ENCODE assay signal across 22 cellular contexts in the genomic region with DNA sequence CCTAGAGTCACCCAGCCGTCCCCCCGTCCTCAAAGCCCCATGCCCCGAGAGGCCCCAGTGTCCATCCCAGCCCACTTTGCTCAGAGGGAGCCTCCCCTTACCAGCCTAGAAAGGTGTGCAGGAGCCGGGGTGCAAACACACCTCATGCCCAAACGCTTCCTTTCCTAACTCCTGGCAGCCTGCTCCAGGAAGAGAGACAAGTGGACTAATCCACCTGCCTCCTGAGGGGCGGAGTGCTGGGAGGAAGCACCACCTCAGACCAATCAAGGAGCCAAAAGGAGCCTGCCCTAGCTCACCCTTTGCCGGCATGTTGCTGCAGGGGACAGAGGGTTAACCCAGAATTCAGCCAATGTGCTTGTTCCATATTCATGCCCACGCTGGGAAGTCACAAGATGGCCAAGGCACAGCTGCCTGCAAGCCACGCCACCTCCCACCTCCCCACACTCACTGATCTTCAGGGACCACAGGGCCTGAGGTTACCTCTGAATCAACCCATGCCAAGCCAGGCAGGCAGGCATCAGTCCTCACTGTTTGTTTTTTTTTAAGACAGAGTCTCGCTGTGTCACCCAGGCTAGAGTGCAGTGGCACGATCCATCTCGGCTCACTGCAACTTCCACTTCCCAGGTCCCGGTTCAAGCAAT. TPM values are rescaled to one million over a fixed set of nuclear protein-coding genes. Genes with fewer than 3 reads are reported as not detected.
DNase-seq lines count a peak whose midpoint lies in the region; ATAC-seq, FAIRE-seq and TF ChIP-seq lines count a peak whose summit lies in the region.
"Had no signal": no experiment of that assay in that cellular context is flagged by ENCODE, and none has a peak within 500 bp of the region (broad histone marks: within the 10 kb centered on the region; RNA-seq: fewer than 3 reads in every experiment).

No MANE protein-coding gene starts in this region.

- H3K9me3 ChIP-seq in PC-9 (ENCODE audit: insufficient read depth, low read depth): no peaks in the 10 kb centered on the region
- H3K9me3 ChIP-seq in left lung: no peaks in the 10 kb centered on the region
- H3K9me3 ChIP-seq: BE2C, esophagus squamous epithelium, thoracic aorta had no signal

- CTCF ChIA-PET in PC-9 (lab: Charles Lee): interaction anchor here (0.7 kb wide), 1 partner anchor 141 kb away, joined by 3 read pairs; no protein-coding TSS in a partner anchor

- H3K27me3 ChIP-seq in PC-9 (ENCODE audit: insufficient read depth, low read depth) (no peaks in the 10 kb centered on the region), left lung (no peaks in the 10 kb centered on the region)
- H3K27me3 ChIP-seq: BE2C, dorsolateral prefrontal cortex, esophagus squamous epithelium had no signal

- H3K79me2 ChIP-seq in PC-9 (ENCODE audit: low read depth): peaks cover 46% of the 10 kb centered on the region

- ATAC-seq in left lung (peak; percentile 75), GM18498 (IDR thresholded peaks at IDR 0.05; ENCODE audit: unreplicated experiment) (no peak), HG02610 (IDR thresholded peaks at IDR 0.05; ENCODE audit: unreplicated experiment) (no peak)
- ATAC-seq: naive thymus-derived CD8-positive, alpha-beta T cell had no signal

- no peak overlapping the region for H3K4me3 ChIP-seq in PC-9
- no peak overlapping the region for H3K4me3 ChIP-seq in left lung
- H3K4me3 ChIP-seq: dorsolateral prefrontal cortex, esophagus squamous epithelium, smooth muscle cell, thoracic aorta had no signal

- TF ChIP-seq POLR2A in H54 (IDR thresholded peaks at IDR 0.05; ENCODE audit: low read depth, low read length): no peak

- TF ChIP-seq CTCF in PC-9 (conservative IDR thresholded peaks at IDR 0.05) (no peak), left lung (IDR thresholded peaks at IDR 0.05) (no peak)

- H3F3A ChIP-seq in PC-9 (ENCODE audit: insufficient read depth, low read depth): 0 out of 2 replicates have a peak, but pooled peaks cover 18% of the 10 kb centered on the region

- no peak for FAIRE-seq in H54 (lab: Jason Lieb, UNC)
- FAIRE-seq: D721Med had no signal

- POLR2A ChIA-PET in PC-9 (lab: Charles Lee; ENCODE audit: unreplicated experiment): interaction anchor here (0.6 kb wide), 1 partner anchor 16 kb away, joined by 3 read pairs; no protein-coding TSS in a partner anchor

- no peak overlapping the region for H2AFZ ChIP-seq in PC-9

- intact Hi-C loops in PC-9 (cut with micrococcal nuclease; ENCODE audit: unreplicated experiment) (no loop called here), left lung (cut with DNase I) (no loop called here)

- H4K20me1 ChIP-seq in PC-9 (ENCODE audit: insufficient read depth): no peaks in the 10 kb centered on the region

- H3K36me3 ChIP-seq in PC-9 (ENCODE audit: low read depth): no peaks in the 10 kb centered on the region
- no peaks in the 10 kb centered on the region for H3K36me3 ChIP-seq in left lung
- H3K36me3 ChIP-seq: BE2C, esophagus squamous epithelium, thoracic aorta had no signal

- H3K27ac ChIP-seq in PC-9 (0 out of 2 replicates have a peak overlapping the region, but pooled peaks have one; percentile 3), left lung (no peak overlapping the region), substantia nigra (ENCODE audit: low read depth, low read length, poor library complexity, severe bottlenecking) (peak overlapping the region; percentile 28)
- H3K27ac ChIP-seq: thoracic aorta had no signal

- H3K4me1 ChIP-seq in PC-9 (replicated peaks; ENCODE audit: insufficient read depth): peaks cover 20% of the 10 kb centered on the region
- H3K4me1 ChIP-seq in left lung: no peaks in the 10 kb centered on the region

- BruUV-seq in PC-9 (replicated peaks; lab: Mats Ljungman, UMichigan): no TSS peak

- DNase-seq in DMS79 treated with DMSO at 0.1 percent for 48 hours (lab: John Stamatoyannopoulos, UW) (peak; percentile 23), DMS79 (lab: John Stamatoyannopoulos, UW) (no peak), PC-9 (peak in 1 of 2 experiments; percentile 21), left lung (no peak), substantia nigra (lab: John Stamatoyannopoulos, UW) (no peak), H54 (ENCODE audit: insufficient read length, low spot score) (no peak)
- DNase-seq: 8988T; activated naive CD8-positive, alpha-beta T cell treated with anti-CD3 and anti-CD28 coated beads, Interleukin-2, amount 10 ng/mL, durations not matched to agents 7 days and 5 days; BE2C; dorsolateral prefrontal cortex; esophagus squamous epithelium; MM.1S; naive thymus-derived CD8-positive, alpha-beta T cell; NCI-H1694 treated with DMSO at 0.1 percent for 48 hours; NCI-H526 treated with DMSO at 0.1 percent for 48 hours; stimulated activated CD8-positive, alpha-beta memory T cell treated with anti-CD3 and anti-CD28 coated beads, Interleukin-4, amount 100 ng/mL, for 48 hours had no signal

- no peaks in the 10 kb centered on the region for H3K9me2 ChIP-seq in PC-9 (ENCODE audit: insufficient read depth)

- peak overlapping the region; percentile 50 for H3K4me2 ChIP-seq in PC-9
- H3K4me2 ChIP-seq: smooth muscle cell had no signal

RNA-seq across cellular contexts. Expression of gene PLEKHA6, which starts 27.8 kb away (rescaled TPM):
- total RNA-seq in PC-9 (2021) (52.0 and 53.1 TPM in 2 replicates), left lung (10 to 100 TPM in 1 of 2 donors, 1 to 10 TPM in 1; 5.1 to 14.0 TPM)
- total RNA-seq: SK-MEL-5 had no signal

Comparison
In these comparisons a context has a peak if more than half of its experiments do, and no peak if none do; other contexts are left out.
1. H3K27ac ChIP-seq: peak in PC-9 (single experiment) and substantia nigra (single experiment); none in left lung (0 of 2).